ENCODE assay signal across 20 cellular contexts in the genomic region with DNA sequence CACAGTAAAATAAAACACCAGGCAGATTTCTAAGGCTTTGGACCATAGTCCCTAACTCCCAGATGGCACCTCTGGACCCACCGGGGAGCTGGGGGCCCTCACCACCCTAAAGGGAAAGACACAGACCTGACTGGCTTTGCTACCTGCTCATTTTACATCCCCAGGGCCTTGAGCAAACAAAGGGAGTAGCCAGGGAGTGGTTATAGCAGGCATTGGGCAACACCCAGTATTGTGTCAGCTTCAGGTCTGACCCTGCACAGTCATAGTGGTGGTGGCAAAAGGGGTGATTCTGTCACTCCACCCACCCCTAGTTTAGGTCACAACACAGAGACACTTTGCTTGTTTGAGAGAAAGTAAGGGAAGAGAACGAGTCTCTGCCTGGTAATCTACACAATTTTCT.
DNase-seq lines count a peak whose midpoint lies in the region; ATAC-seq lines count a peak whose summit lies in the region.
"Had no signal": no experiment of that assay in that cellular context is flagged by ENCODE, and none has a peak within 500 bp of the region (broad histone marks: within the 10 kb centered on the region; RNA-seq: fewer than 3 reads in every experiment).

No MANE protein-coding gene starts in this region.

- DNase-seq in NCI-H510A treated with DMSO at 0.1 percent for 48 hours (lab: John Stamatoyannopoulos, UW) (peak; percentile 7), NCI-H510A (lab: John Stamatoyannopoulos, UW) (no peak), NOMO-1 treated with DMSO at 0.1 percent for 48 hours (lab: John Stamatoyannopoulos, UW; ENCODE audit: unreplicated experiment) (peak; percentile 80), NCI-H2029 (lab: John Stamatoyannopoulos, UW) (no peak), T-helper 9 cell (no peak)
- no peak for DNase-seq in stimulated activated naive CD4-positive, alpha-beta T cell (lab: John Stamatoyannopoulos, UW)
- no peak for DNase-seq in stimulated activated naive CD4-positive, alpha-beta T cell treated with Interleukin-2 at 50 U/mL for 16 hours (lab: John Stamatoyannopoulos, UW)
- DNase-seq: activated CD4-positive, alpha-beta memory T cell treated with anti-CD3 and anti-CD28 coated beads, Interleukin-2, amount 10 ng/mL, durations not matched to agents 7 days and 5 days; activated CD4-positive, CD25-positive, alpha-beta regulatory T cell; activated naive CD4-positive, alpha-beta T cell; activated T-cell treated with anti-CD3 and anti-CD28 coated beads for 4 hours; amygdala; dermis blood vessel endothelial cell; hippocampal formation; NCI-H1105 treated with DMSO at 0.1 percent for 48 hours; NCI-H524 treated with DMSO at 0.1 percent for 48 hours; nucleus accumbens; stimulated activated CD4-positive, alpha-beta T cell treated with anti-CD3 and anti-CD28 coated beads, Interleukin-4, amount 100 ng/mL, for 24 hours; upper lobe of left lung had no signal

- peak; percentile 99 for ATAC-seq in esophagus mucosa

Comparison
In these comparisons a context has a peak if more than half of its experiments do, and no peak if none do; other contexts are left out.
1. DNase-seq: peak in NCI-H510A treated with DMSO at 0.1 percent for 48 hours (single experiment) and NOMO-1 treated with DMSO at 0.1 percent for 48 hours (single experiment); none in NCI-H510A (single experiment), stimulated activated naive CD4-positive, alpha-beta T cell (0 of 6), NCI-H2029 (single experiment), T-helper 9 cell (single experiment) and stimulated activated naive CD4-positive, alpha-beta T cell treated with Interleukin-2 at 50 U/mL for 16 hours (single experiment).